1 cellular context compared by ENCODE assay signal in the genomic region with DNA sequence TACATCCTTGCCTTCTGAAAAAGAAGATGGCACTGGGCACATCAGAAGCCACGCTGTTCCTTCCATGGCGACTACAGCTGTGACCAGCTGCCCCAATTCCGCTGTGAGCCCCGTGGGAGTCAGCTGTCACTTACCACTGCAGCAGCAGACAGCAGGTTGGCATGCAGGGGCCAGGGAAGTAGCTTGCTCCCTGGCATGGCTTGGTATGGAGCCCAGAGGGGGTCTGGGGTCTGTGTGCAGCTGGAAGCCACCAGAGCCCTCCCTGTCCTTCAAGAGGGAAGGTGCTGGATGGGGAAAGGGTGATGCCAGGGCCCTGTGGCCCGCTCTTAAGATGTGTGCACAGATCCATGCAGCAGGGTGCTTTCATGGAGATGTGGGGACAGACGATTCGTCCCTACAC.
TF ChIP-seq lines count a peak whose summit lies in the region.

No MANE protein-coding gene starts in this region.

TF ChIP-seq in HepG2, 621 proteins besides CTCF, POLR2A, EP300 and RAD21:
- TF ChIP-seq SOX13 (IDR thresholded peaks at IDR 0.05) (no peak), SOX13 (CRISPR knock-in tag; conservative IDR thresholded peaks at IDR 0.05 in 1 of 2, IDR thresholded peaks at IDR 0.05 in 1 of 2) (no peak), NCOA5 (CRISPR knock-in tag; IDR thresholded peaks at IDR 0.05) (no peak), RELA (CRISPR knock-in tag; IDR thresholded peaks at IDR 0.05) (no peak), ZNF772 (CRISPR knock-in tag; IDR thresholded peaks at IDR 0.05) (no peak), ZNF17 (CRISPR knock-in tag; IDR thresholded peaks at IDR 0.05) (no peak), ZNF235 (CRISPR knock-in tag; IDR thresholded peaks at IDR 0.05; ENCODE audit: borderline replicate concordance) (no peak), ZNF572 (CRISPR knock-in tag; IDR thresholded peaks at IDR 0.05) (no peak), MTA1 (CRISPR knock-in tag; IDR thresholded peaks at IDR 0.05; ENCODE audit: borderline replicate concordance) (no peak), ZNF790 (CRISPR knock-in tag; IDR thresholded peaks at IDR 0.05; ENCODE audit: borderline replicate concordance) (no peak)
TF ChIP-seq in HepG2: peak in this region for 0.
